In the genomic region with DNA sequence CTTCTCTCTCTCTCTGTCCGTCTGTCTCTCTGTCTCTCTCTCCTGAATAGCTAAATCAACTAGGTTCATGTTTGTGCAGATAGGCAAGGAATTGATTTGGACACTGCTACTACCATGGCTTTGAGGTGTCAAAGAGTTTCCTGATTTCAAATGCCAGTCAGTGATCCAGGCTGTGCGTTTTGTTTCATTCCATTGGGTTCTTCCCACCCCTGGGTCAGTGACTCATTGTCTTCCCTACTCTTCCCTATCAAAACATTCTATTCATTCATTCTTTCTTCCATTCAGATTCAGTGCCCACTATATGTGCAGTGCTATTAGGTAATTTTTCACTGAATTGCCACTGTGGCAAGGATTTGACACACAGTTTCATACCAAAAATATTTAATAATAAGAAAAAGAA, we compare ENCODE assay signal across 21 cellular contexts. TPM values are rescaled to one million over a fixed set of nuclear protein-coding genes. Genes with fewer than 3 reads are reported as not detected.
DNase-seq lines count a peak whose midpoint lies in the region; ATAC-seq and TF ChIP-seq lines count a peak whose summit lies in the region.
"Had no signal": no experiment of that assay in that cellular context is flagged by ENCODE, and none has a peak within 500 bp of the region (broad histone marks: within the 10 kb centered on the region; RNA-seq: fewer than 3 reads in every experiment).

No MANE protein-coding gene starts in this region.

- no peak overlapping the region for H3K4me3 ChIP-seq in fibroblast of mammary gland (ENCODE audit: control insufficient read depth, low read depth, low read length)
- H3K4me3 ChIP-seq: ascending aorta, coronary artery, lower lobe of right lung, ovary, PC-9 had no signal

- DNase-seq in ELR (ENCODE audit: low read depth) (peak; percentile 69), SW480 (ENCODE audit: low spot score) (peak; percentile 37), fibroblast of mammary gland (ENCODE audit: low read depth) (peak; percentile 4), renal cortical epithelial cell (ENCODE audit: low read depth) (peak; percentile 89), NCI-H2029 treated with DMSO at 0.1 percent for 48 hours (lab: John Stamatoyannopoulos, UW) (no peak)
- DNase-seq: activated CD4-positive, alpha-beta T cell treated with anti-CD3 and anti-CD28 coated beads, Interleukin-2, amount 50 U/mL, for 1 hour; activated naive CD4-positive, alpha-beta T cell treated with Interleukin-2 at 50 U/mL for 16 hours; lower lobe of right lung; naive B cell; NCI-H2171; NCI-H748 treated with DMSO at 0.1 percent for 48 hours; ovary; PC-9; stimulated activated CD4-positive, alpha-beta T cell treated with anti-CD3 and anti-CD28 coated beads, Interleukin-2, amount 100 ng/mL, for 48 hours had no signal

- TF ChIP-seq CTCF in fibroblast of mammary gland (conservative IDR thresholded peaks at IDR 0.05; ENCODE audit: control insufficient read depth, insufficient read depth, low read depth, low read length), result no peak

- no peak for ATAC-seq in HG03025 (IDR thresholded peaks at IDR 0.05; ENCODE audit: low FRiP score, unreplicated experiment)
- ATAC-seq in HG03135 (IDR thresholded peaks at IDR 0.05; ENCODE audit: unreplicated experiment), result no peak
- ATAC-seq: lower lobe of right lung had no signal

RNA-seq across cellular contexts. Expression of a gene that starts 50.3 kb away (rescaled TPM):
- not detected in 2 replicates for total RNA-seq in renal cortical epithelial cell
- total RNA-seq: ascending aorta, B cell, glomerular endothelial cell, ovary, PC-9, ureter had no signal
